ENCODE assay signal across 17 cellular contexts in the genomic region with DNA sequence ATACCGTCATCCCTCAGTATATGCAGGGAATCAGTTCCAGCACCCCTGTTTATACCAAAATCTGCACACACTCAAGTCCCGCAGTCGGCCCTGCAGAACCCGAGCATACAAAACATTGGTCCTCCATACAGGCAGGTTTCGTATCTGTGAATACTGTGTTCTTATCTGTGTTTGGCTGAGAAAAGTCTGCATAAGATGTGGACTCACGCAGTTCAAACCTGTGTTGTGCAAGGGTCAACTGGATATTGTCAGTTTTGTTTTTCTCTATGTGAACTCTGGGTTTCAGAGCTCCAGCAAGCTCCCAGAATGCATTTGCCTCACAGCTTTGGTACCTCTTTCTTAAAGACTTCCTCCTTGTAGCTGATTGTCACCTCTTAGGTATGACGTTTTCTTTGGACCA.
DNase-seq lines count a peak whose midpoint lies in the region; ATAC-seq, FAIRE-seq and TF ChIP-seq lines count a peak whose summit lies in the region.
"Had no signal": no experiment of that assay in that cellular context is flagged by ENCODE, and none has a peak within 500 bp of the region (broad histone marks: within the 10 kb centered on the region; RNA-seq: fewer than 3 reads in every experiment).

No MANE protein-coding gene starts in this region.

- no peak for ATAC-seq in central memory CD8-positive, alpha-beta T cell (replicated peaks; ENCODE audit: extremely low read depth, poor library complexity, severe bottlenecking)
- no peak for ATAC-seq in activated CD4-positive, alpha-beta T cell treated with anti-CD3 and anti-CD28 coated beads for 36 hours
- ATAC-seq: CD8-positive, alpha-beta T cell; GM12878 had no signal

- no peaks in the 10 kb centered on the region for H3K9me3 ChIP-seq in Loucy (ENCODE audit: insufficient read depth, low read depth, low read length)
- H3K9me3 ChIP-seq in liver (ENCODE audit: control insufficient read depth in 4 of 4, low read length in 3 of 4) = no peaks in the 10 kb centered on the region
- H3K9me3 ChIP-seq: BLaER1 treated with 17β-estradiol and CSF1 and Interleukin-3, amounts not matched to agents 10 nM and 100 nM had no signal

- no peak for DNase-seq in central memory CD8-positive, alpha-beta T cell (ENCODE audit: low spot score in 2 of 2)
- DNase-seq in H54 (ENCODE audit: insufficient read length, low spot score) (no peak), NCI-H1417 treated with DMSO at 0.1 percent for 48 hours (lab: John Stamatoyannopoulos, UW) (no peak)
- no peak for DNase-seq in activated CD4-positive, alpha-beta T cell treated with anti-CD3 and anti-CD28 coated beads for 36 hours
- DNase-seq: CD8-positive, alpha-beta T cell; DMS 273 treated with DMSO at 0.1 percent for 48 hours; DMS53; DND-41; EL; GM23248; HCEC 1CT had no signal

- H3K27ac Mint-ChIP-seq in central memory CD8-positive, alpha-beta T cell (ENCODE audit: low read depth) = peak overlapping the region; percentile 85
- H3K27ac Mint-ChIP-seq in activated CD4-positive, alpha-beta T cell treated with anti-CD3 and anti-CD28 coated beads for 36 hours = no peak overlapping the region
- H3K27ac Mint-ChIP-seq: B cell; CD8-positive, alpha-beta T cell had no signal

- no peaks in the 10 kb centered on the region for H3K79me2 ChIP-seq in Loucy (ENCODE audit: insufficient read depth, low read length)

- H3K27me3 Mint-ChIP-seq in central memory CD8-positive, alpha-beta T cell = no peaks in the 10 kb centered on the region
- H3K27me3 Mint-ChIP-seq in activated CD4-positive, alpha-beta T cell treated with anti-CD3 and anti-CD28 coated beads for 36 hours = peaks cover 3% of the 10 kb centered on the region

- H3K36me3 Mint-ChIP-seq in central memory CD8-positive, alpha-beta T cell (ENCODE audit: insufficient read depth) = no peaks in the 10 kb centered on the region
- H3K36me3 Mint-ChIP-seq in activated CD4-positive, alpha-beta T cell treated with anti-CD3 and anti-CD28 coated beads for 36 hours (ENCODE audit: low read depth) = no peaks in the 10 kb centered on the region
- H3K36me3 Mint-ChIP-seq: CD8-positive, alpha-beta T cell had no signal

- 48% methylated on average over 7 of the region's 7 CpGs for WGBS in liver

- H3K27me3 ChIP-seq in Loucy (ENCODE audit: insufficient read depth, low read length, poor library complexity, severe bottlenecking) (no peaks in the 10 kb centered on the region), liver (ENCODE audit: control insufficient read depth in 4 of 4, insufficient read depth in 4 of 4, low read length in 3 of 4) (no peaks in the 10 kb centered on the region)
- H3K27me3 ChIP-seq: BLaER1 treated with 17β-estradiol and CSF1 and Interleukin-3, amounts not matched to agents 10 nM and 100 nM had no signal

- peaks cover 28% of the 10 kb centered on the region for H3K4me1 Mint-ChIP-seq in central memory CD8-positive, alpha-beta T cell
- H3K4me1 Mint-ChIP-seq in activated CD4-positive, alpha-beta T cell treated with anti-CD3 and anti-CD28 coated beads for 36 hours = peaks cover 12% of the 10 kb centered on the region

- H3K9ac ChIP-seq in Loucy (ENCODE audit: low read depth, low read length, poor library complexity, severe bottlenecking) (no peak overlapping the region), liver (ENCODE audit: low read depth in 1 of 2, low read length in 2 of 2) (no peak overlapping the region)
- H3K9ac ChIP-seq: BLaER1 treated with 17β-estradiol and CSF1 and Interleukin-3, amounts not matched to agents 10 nM and 100 nM; GM23248 had no signal

- H3K4me3 ChIP-seq in Loucy (ENCODE audit: low read length, poor library complexity, severe bottlenecking) (no peak overlapping the region), liver (ENCODE audit: low read depth in 1 of 3, low read length in 3 of 3) (no peak overlapping the region)
- H3K4me3 ChIP-seq: BLaER1 treated with 17β-estradiol and CSF1 and Interleukin-3, amounts not matched to agents 10 nM and 100 nM; GM12878; GM23248 had no signal

- no peaks in the 10 kb centered on the region for H3K9me2 ChIP-seq in Loucy (replicated peaks; ENCODE audit: low read depth, low read length)

- POLR2A ChIA-PET in activated CD4-positive, alpha-beta T cell treated with anti-CD3 and anti-CD28 coated beads for 36 hours (lab: Charles Lee) = no interaction called here

- no peaks in the 10 kb centered on the region for H3F3A ChIP-seq in Loucy (ENCODE audit: low read depth)

- no peaks in the 10 kb centered on the region for H3K9me3 Mint-ChIP-seq in central memory CD8-positive, alpha-beta T cell
- no peaks in the 10 kb centered on the region for H3K9me3 Mint-ChIP-seq in activated CD4-positive, alpha-beta T cell treated with anti-CD3 and anti-CD28 coated beads for 36 hours (ENCODE audit: low read depth)
- H3K9me3 Mint-ChIP-seq: CD8-positive, alpha-beta T cell had no signal

- CTCF ChIA-PET in activated CD4-positive, alpha-beta T cell treated with anti-CD3 and anti-CD28 coated beads for 36 hours (lab: Charles Lee) = interaction anchor here (0.6 to 1.3 kb wide), 3 partner anchors 8 to 403 kb away, joined by 3 to 4 read pairs (median 3); no protein-coding TSS in a partner anchor

- peaks cover 43% of the 10 kb centered on the region for H3K4me1 ChIP-seq in Loucy (ENCODE audit: insufficient read depth, low read length, poor library complexity, severe bottlenecking)
- H3K4me1 ChIP-seq in liver (ENCODE audit: control insufficient read depth in 4 of 4, insufficient read depth in 4 of 4, low read length in 3 of 4) = peaks cover 17 to 44% (median 33%) of the 10 kb centered on the region in 4 donors

- TF ChIP-seq POLR2A in H54 (IDR thresholded peaks at IDR 0.05; ENCODE audit: low read depth, low read length) = no peak

- peak overlapping the region; percentile 27 to 53 for H3K27ac ChIP-seq in liver (ENCODE audit: low read depth in 1 of 2, low read length in 2 of 2)
- H3K27ac ChIP-seq: GM23248 had no signal

- intact Hi-C loops in activated CD4-positive, alpha-beta T cell treated with anti-CD3 and anti-CD28 coated beads for 36 hours (cut with DNase I, micrococcal nuclease) = no loop called here

- peak; percentile 30 to 48 for TF ChIP-seq RAD21 in liver (IDR thresholded peaks at IDR 0.05)

- TF ChIP-seq CTCF in Loucy (conservative IDR thresholded peaks at IDR 0.05; ENCODE audit: low read length) (no peak), liver (IDR thresholded peaks at IDR 0.05; ENCODE audit: low read depth, low read length, missing input control) (no peak)

- no peak for FAIRE-seq in H54 (lab: Jason Lieb, UNC)
- FAIRE-seq: GM12878, GM19239 had no signal

- H3K36me3 ChIP-seq in Loucy (ENCODE audit: insufficient read depth, low read length) (no peaks in the 10 kb centered on the region), liver (ENCODE audit: control insufficient read depth in 4 of 4, insufficient read depth in 3 of 4, low read depth in 1 of 4, low read length in 3 of 4) (peaks cover 6 to 14% (median 8%) of the 10 kb centered on the region in 4 donors)
- H3K36me3 ChIP-seq: BLaER1 treated with 17β-estradiol and CSF1 and Interleukin-3, amounts not matched to agents 10 nM and 100 nM had no signal

- H3K4me3 Mint-ChIP-seq in central memory CD8-positive, alpha-beta T cell = no peak overlapping the region
- no peak overlapping the region for H3K4me3 Mint-ChIP-seq in activated CD4-positive, alpha-beta T cell treated with anti-CD3 and anti-CD28 coated beads for 36 hours
- H3K4me3 Mint-ChIP-seq: B cell; CD8-positive, alpha-beta T cell had no signal

- H4K20me1 ChIP-seq in Loucy (ENCODE audit: insufficient read depth, low read length, poor library complexity, severe bottlenecking) = no peaks in the 10 kb centered on the region
- H4K20me1 ChIP-seq: BLaER1 treated with 17β-estradiol and CSF1 and Interleukin-3, amounts not matched to agents 10 nM and 100 nM had no signal

- peak overlapping the region; percentile 10; the same call in 1 of the 2 replicates for H2AFZ ChIP-seq in Loucy (ENCODE audit: low read length)
- H2AFZ ChIP-seq: GM23248 had no signal

- no peak overlapping the region for H3K4me2 ChIP-seq in Loucy (ENCODE audit: low read depth, low read length, poor library complexity, severe bottlenecking)
- H3K4me2 ChIP-seq: BLaER1 treated with 17β-estradiol and CSF1 and Interleukin-3, amounts not matched to agents 10 nM and 100 nM had no signal

TF ChIP-seq in liver, 16 proteins besides CTCF, POLR2A, EP300 and RAD21 (continues in another document):
- no peak for TF ChIP-seq GABPA (IDR thresholded peaks at IDR 0.05 in 1 of 2, conservative IDR thresholded peaks at IDR 0.05 in 1 of 2)
- TF ChIP-seq, protein P1, sequence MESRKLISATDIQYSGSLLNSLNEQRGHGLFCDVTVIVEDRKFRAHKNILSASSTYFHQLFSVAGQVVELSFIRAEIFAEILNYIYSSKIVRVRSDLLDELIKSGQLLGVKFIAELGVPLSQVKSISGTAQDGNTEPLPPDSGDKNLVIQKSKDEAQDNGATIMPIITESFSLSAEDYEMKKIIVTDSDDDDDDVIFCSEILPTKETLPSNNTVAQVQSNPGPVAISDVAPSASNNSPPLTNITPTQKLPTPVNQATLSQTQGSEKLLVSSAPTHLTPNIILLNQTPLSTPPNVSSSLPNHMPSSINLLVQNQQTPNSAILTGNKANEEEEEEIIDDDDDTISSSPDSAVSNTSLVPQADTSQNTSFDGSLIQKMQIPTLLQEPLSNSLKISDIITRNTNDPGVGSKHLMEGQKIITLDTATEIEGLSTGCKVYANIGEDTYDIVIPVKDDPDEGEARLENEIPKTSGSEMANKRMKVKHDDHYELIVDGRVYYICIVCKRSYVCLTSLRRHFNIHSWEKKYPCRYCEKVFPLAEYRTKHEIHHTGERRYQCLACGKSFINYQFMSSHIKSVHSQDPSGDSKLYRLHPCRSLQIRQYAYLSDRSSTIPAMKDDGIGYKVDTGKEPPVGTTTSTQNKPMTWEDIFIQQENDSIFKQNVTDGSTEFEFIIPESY (IDR thresholded peaks at IDR 0.05) = peak; percentile 58
- no peak for TF ChIP-seq TAF1 (conservative IDR thresholded peaks at IDR 0.05)
- TF ChIP-seq SP1 (IDR thresholded peaks at IDR 0.05) = peak; percentile 54
- peak; percentile 78 to 87 for TF ChIP-seq RXRA (IDR thresholded peaks at IDR 0.05)
- peak; percentile 74 for TF ChIP-seq FOXA2 (IDR thresholded peaks at IDR 0.05)
- peak; percentile 54 for TF ChIP-seq YY1 (IDR thresholded peaks at IDR 0.05)
- TF ChIP-seq HNF4A (conservative IDR thresholded peaks at IDR 0.05) = peak; percentile 80 to 84
- peak; percentile 70 for TF ChIP-seq FOXA1 (IDR thresholded peaks at IDR 0.05)
- TF ChIP-seq JUND (IDR thresholded peaks at IDR 0.05) = peak; percentile 40 to 73
- TF ChIP-seq, protein P2, sequence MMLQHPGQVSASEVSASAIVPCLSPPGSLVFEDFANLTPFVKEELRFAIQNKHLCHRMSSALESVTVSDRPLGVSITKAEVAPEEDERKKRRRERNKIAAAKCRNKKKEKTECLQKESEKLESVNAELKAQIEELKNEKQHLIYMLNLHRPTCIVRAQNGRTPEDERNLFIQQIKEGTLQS (IDR thresholded peaks at IDR 0.05) = no peak
